ENCODE assay signal across 18 cellular contexts in genomic region chr11:109772846-109773400, GRCh38.
DNase-seq lines count a peak whose midpoint lies in the region; TF ChIP-seq lines count a peak whose summit lies in the region.
"Had no signal": no experiment of that assay in that cellular context is flagged by ENCODE, and none has a peak within 500 bp of the region (broad histone marks: within the 10 kb centered on the region; RNA-seq: fewer than 3 reads in every experiment).

No MANE protein-coding gene starts in this region.

- H3K4me1 Mint-ChIP-seq in CD4-positive, alpha-beta memory T cell: no peaks in the 10 kb centered on the region

- no peaks in the 10 kb centered on the region for H3K36me3 ChIP-seq in BLaER1
- no peaks in the 10 kb centered on the region for H3K36me3 ChIP-seq in spleen
- no peaks in the 10 kb centered on the region for H3K36me3 ChIP-seq in CD4-positive, alpha-beta memory T cell (ENCODE audit: insufficient read depth, low read length)
- no peaks in the 10 kb centered on the region for H3K36me3 ChIP-seq in H7 (replicated peaks; ENCODE audit: control insufficient read depth, insufficient read depth, low read length)
- H3K36me3 ChIP-seq: thoracic aorta had no signal

- WGBS in spleen, 5 donors: 68 to 83% (median 79%) methylated on average over 1 of the region's 1 CpG

- H3K4me3 ChIP-seq in BLaER1 (no peak overlapping the region), spleen (no peak overlapping the region), H7 (ENCODE audit: insufficient read depth, low read depth, low read length) (no peak overlapping the region)
- no peak overlapping the region for H3K4me3 ChIP-seq in CD4-positive, alpha-beta memory T cell (ENCODE audit: low read length in 2 of 2)
- H3K4me3 ChIP-seq: thoracic aorta had no signal

- no peak for TF ChIP-seq POLR2A in spleen (IDR thresholded peaks at IDR 0.05)

- H3K4me1 ChIP-seq in BLaER1 (peaks cover 7% of the 10 kb centered on the region; the same call in 1 of the 2 replicates), spleen (no peaks in the 10 kb centered on the region)
- no peaks in the 10 kb centered on the region for H3K4me1 ChIP-seq in CD4-positive, alpha-beta memory T cell (ENCODE audit: insufficient read depth, low read length)

- no peaks in the 10 kb centered on the region for H3K9me3 ChIP-seq in BLaER1
- H3K9me3 ChIP-seq in spleen: no peaks in the 10 kb centered on the region
- H3K9me3 ChIP-seq in CD4-positive, alpha-beta memory T cell (ENCODE audit: control insufficient read depth in 1 of 2, low read length in 2 of 2): no peaks in the 10 kb centered on the region
- H3K9me3 ChIP-seq: thoracic aorta had no signal

- CTCF ChIA-PET in CD4-positive, alpha-beta memory T cell (lab: Charles Lee; ENCODE audit: partially characterized antibody): no interaction called here

- intact Hi-C loops in spleen (cut with DNase I; ENCODE audit: low total_unique reads): no loop called here
- intact Hi-C loops in CD4-positive, alpha-beta memory T cell (cut with micrococcal nuclease): no loop called here

- H3K27ac ChIP-seq in BLaER1 (no peak overlapping the region), spleen (no peak overlapping the region)
- no peak overlapping the region for H3K27ac ChIP-seq in CD4-positive, alpha-beta memory T cell (ENCODE audit: low read depth, low read length)
- H3K27ac ChIP-seq: HL-60, KMS-11, thoracic aorta had no signal

- no peak for TF ChIP-seq CTCF in spleen (IDR thresholded peaks at IDR 0.05 in 8 of 11, conservative IDR thresholded peaks at IDR 0.05 in 3 of 11)

- peak; percentile 48 for DNase-seq in NCI-H1436 (lab: John Stamatoyannopoulos, UW)
- peak; percentile 88 for DNase-seq in NCI-H446 treated with DMSO at 0.1 percent for 48 hours (lab: John Stamatoyannopoulos, UW)
- DNase-seq in cerebellum (ENCODE audit: low spot score): peak; percentile 87
- DNase-seq in spleen: no peak
- DNase-seq in germinal center (ENCODE audit: low spot score): no peak
- no peak for DNase-seq in CD4-positive, alpha-beta memory T cell
- DNase-seq in H7: no peak
- DNase-seq: activated CD4-positive, alpha-beta T cell treated with anti-CD3 and anti-CD28 coated beads for 48 hours; left ventricle myocardium superior; natural killer cell; NCI-H2227 treated with DMSO at 0.1 percent for 48 hours; right cardiac atrium; stimulated activated CD4-positive, alpha-beta T cell treated with anti-CD3 and anti-CD28 coated beads, Interleukin-2, amount 100 ng/mL, for 24 hours had no signal

- H3K9me3 Mint-ChIP-seq in CD4-positive, alpha-beta memory T cell: peaks cover 0 to 4% (median 0%) of the 10 kb centered on the region in 8 donors

- H3K27me3 ChIP-seq in BLaER1 (no peaks in the 10 kb centered on the region), spleen (replicated peaks in 1 of 7) (no peaks in the 10 kb centered on the region), H7 (ENCODE audit: control insufficient read depth, insufficient read depth, low read length) (no peaks in the 10 kb centered on the region)
- H3K27me3 ChIP-seq in CD4-positive, alpha-beta memory T cell (ENCODE audit: insufficient read depth, low read length): no peaks in the 10 kb centered on the region

- H3K4me2 ChIP-seq in BLaER1: 0 out of 2 replicates have a peak overlapping the region, but pooled peaks have one; percentile 7
- H3K4me2 ChIP-seq: KMS-11 had no signal

- no peak overlapping the region for H3K4me3 Mint-ChIP-seq in CD4-positive, alpha-beta memory T cell
- H3K4me3 Mint-ChIP-seq: natural killer cell had no signal

- no peaks in the 10 kb centered on the region for H3K27me3 Mint-ChIP-seq in CD4-positive, alpha-beta memory T cell

- POLR2A ChIA-PET in CD4-positive, alpha-beta memory T cell (lab: Charles Lee; ENCODE audit: partially characterized antibody): no interaction called here

- H3K27ac Mint-ChIP-seq in CD4-positive, alpha-beta memory T cell: no peak overlapping the region
- H3K27ac Mint-ChIP-seq: activated naive CD4-positive, alpha-beta T cell treated with anti-CD3 and anti-CD28 coated beads, Interleukin-2, amount 50 U/mL, for 72 hours; natural killer cell had no signal

- no peaks in the 10 kb centered on the region for H3K36me3 Mint-ChIP-seq in CD4-positive, alpha-beta memory T cell
- H3K36me3 Mint-ChIP-seq: activated naive CD4-positive, alpha-beta T cell treated with anti-CD3 and anti-CD28 coated beads, Interleukin-2, amount 50 U/mL, for 72 hours; natural killer cell had no signal

- H4K20me1 ChIP-seq in BLaER1: no peaks in the 10 kb centered on the region

- H3K9ac ChIP-seq in BLaER1: no peak overlapping the region
- H3K9ac ChIP-seq: KMS-11 had no signal

Comparison
In these comparisons a context has a peak if more than half of its experiments do, and no peak if none do; other contexts are left out.
1. DNase-seq: peak in NCI-H1436 (single experiment), NCI-H446 treated with DMSO at 0.1 percent for 48 hours (single experiment) and cerebellum (single experiment); none in spleen (single experiment), germinal center (single experiment), CD4-positive, alpha-beta memory T cell (0 of 5) and H7 (single experiment).